ENCODE assay signal across 22 cellular contexts in genomic region chr6:53517021-53517420, GRCh38. TPM values are rescaled to one million over a fixed set of nuclear protein-coding genes. Genes with fewer than 3 reads are reported as not detected.
A peak's percentile ranks its signal among the peaks of the same experiment; 100 is the strongest.
DNase-seq lines count a peak whose midpoint lies in the region; ATAC-seq and TF ChIP-seq lines count a peak whose summit lies in the region.
"Had no signal": no experiment of that assay in that cellular context is flagged by ENCODE, and none has a peak within 500 bp of the region (broad histone marks: within the 10 kb centered on the region; RNA-seq: fewer than 3 reads in every experiment).

No MANE protein-coding gene starts in this region.

- CTCF ChIA-PET in MCF 10A (lab: Yijun Ruan, JAX), result interaction anchor here (0.6 to 1.7 kb wide), 6 partner anchors 9 to 197 kb away, joined by 3 to 6 read pairs (median 4); no protein-coding TSS in a partner anchor

- no peak overlapping the region for H3K4me3 ChIP-seq in breast epithelium
- no peak overlapping the region for H3K4me3 ChIP-seq in fibroblast of mammary gland (ENCODE audit: control insufficient read depth, low read depth, low read length)
- no peak overlapping the region for H3K4me3 ChIP-seq in testis
- H3K4me3 ChIP-seq: upper lobe of left lung had no signal

- BruUV-seq in MCF 10A (replicated peaks; lab: Mats Ljungman, UMichigan), result no TSS peak

- TF ChIP-seq CTCF in MCF 10A (IDR thresholded peaks at IDR 0.05; ENCODE audit: unreplicated experiment) (no peak), breast epithelium (IDR thresholded peaks at IDR 0.05) (no peak), fibroblast of mammary gland (conservative IDR thresholded peaks at IDR 0.05; ENCODE audit: control insufficient read depth, insufficient read depth, low read depth, low read length) (no peak), testis (IDR thresholded peaks at IDR 0.05) (no peak), GM13976 (IDR thresholded peaks at IDR 0.05; ENCODE audit: borderline replicate concordance, control extremely low read depth, extremely low read depth, insufficient read depth, missing control alignments) (no peak)

- intact Hi-C loops in MCF 10A (cut with micrococcal nuclease), result no loop called here
- intact Hi-C loops in breast epithelium (cut with DNase I; ENCODE audit: low total_unique reads), result loop anchor here (10.0 kb wide), 1 partner anchor 138 kb away; no protein-coding TSS in a partner anchor
- intact Hi-C loops in testis (cut with DNase I; ENCODE audit: low total_unique reads), result no loop called here

- DNase-seq in MCF 10A (ENCODE audit: unreplicated experiment), result peak; percentile 63
- no peak for DNase-seq in breast epithelium (ENCODE audit: low spot score in 2 of 2)
- no peak for DNase-seq in T-helper 17 cell
- DNase-seq in fibroblast of mammary gland (ENCODE audit: low read depth), result peak; percentile 39
- DNase-seq in testis, result no peak
- DNase-seq in hepatic stellate cell (ENCODE audit: low spot score), result no peak
- DNase-seq in GM13976 (ENCODE audit: low spot score), result no peak
- DNase-seq: activated CD4-positive, alpha-beta memory T cell treated with anti-CD3 and anti-CD28 coated beads for 36 hours; activated naive CD4-positive, alpha-beta T cell treated with Interleukin-2 at 50 U/mL for 16 hours; activated T-cell treated with anti-CD3 and anti-CD28 coated beads, Interleukin-2, amount 50 U/mL, for 1 hour; aorta; KBM-7; left cardiac atrium; NCI-H2081; NCI-H510A treated with DMSO at 0.1 percent for 48 hours; nephron progenitor cell; Right ventricle myocardium superior; stimulated activated CD4-positive, alpha-beta T cell treated with anti-CD3 and anti-CD28 coated beads, Interleukin-2, amount 100 ng/mL, for 24 hours; upper lobe of left lung had no signal

- H3K4me3 Mint-ChIP-seq in MCF 10A (ENCODE audit: unreplicated experiment), result no peak overlapping the region
- H3K4me3 Mint-ChIP-seq in T-helper 17 cell, result no peak overlapping the region
- H3K4me3 Mint-ChIP-seq: activated CD4-positive, alpha-beta memory T cell treated with anti-CD3 and anti-CD28 coated beads for 36 hours; nephron progenitor cell; stimulated activated naive CD8-positive, alpha-beta T cell treated with anti-CD3 and anti-CD28 coated beads, Interleukin-15, Interleukin-2, amounts not matched to agents 100 ng/mL and 50 ng/mL, for 24 hours had no signal

- H3K27ac ChIP-seq in breast epithelium, result no peak overlapping the region
- H3K27ac ChIP-seq in testis, result no peak overlapping the region
- H3K27ac ChIP-seq: C4-2B, upper lobe of left lung had no signal

- H3K36me3 Mint-ChIP-seq in MCF 10A (ENCODE audit: insufficient read depth, unreplicated experiment) (peaks cover 73% of the 10 kb centered on the region), T-helper 17 cell (ENCODE audit: low read depth) (peaks cover 17% of the 10 kb centered on the region)

- H3K27me3 ChIP-seq in breast epithelium (no peaks in the 10 kb centered on the region), testis (no peaks in the 10 kb centered on the region)
- H3K27me3 ChIP-seq: upper lobe of left lung had no signal

- in situ Hi-C loops in GM13976 (cut with MboI; ENCODE audit: low sequenced_read_pairs, unreplicated experiment), result no loop called here

- H3K4me1 Mint-ChIP-seq in MCF 10A (ENCODE audit: insufficient read depth, unreplicated experiment) (peaks cover 25% of the 10 kb centered on the region), T-helper 17 cell (peaks cover 9% of the 10 kb centered on the region)
- H3K4me1 Mint-ChIP-seq: nephron progenitor cell had no signal

- WGBS in testis, 2 donors, result 65 to 79% methylated on average over 2 of the region's 2 CpGs

- H3K9me3 ChIP-seq in breast epithelium (no peaks in the 10 kb centered on the region), T-helper 17 cell (ENCODE audit: control insufficient read depth, low read length, poor library complexity, severe bottlenecking) (no peaks in the 10 kb centered on the region), testis (no peaks in the 10 kb centered on the region)
- H3K9me3 ChIP-seq: upper lobe of left lung had no signal

- POLR2A ChIA-PET in MCF 10A (lab: Yijun Ruan, JAX), result interaction anchor here (1.2 to 1.8 kb wide), 4 partner anchors 9 to 20 kb away, joined by 3 to 9 read pairs (median 8); no protein-coding TSS in a partner anchor

- H3K36me3 ChIP-seq in breast epithelium, result no peaks in the 10 kb centered on the region
- no peaks in the 10 kb centered on the region for H3K36me3 ChIP-seq in testis (ENCODE audit: low read depth, missing control alignments)

- TF ChIP-seq POLR2A in breast epithelium (IDR thresholded peaks at IDR 0.05) (no peak), testis (IDR thresholded peaks at IDR 0.05) (no peak)

- ATAC-seq in T-helper 17 cell, result no peak
- no peak for ATAC-seq in HG03175 (IDR thresholded peaks at IDR 0.05; ENCODE audit: unreplicated experiment)
- ATAC-seq: left cardiac atrium had no signal

- H3K27me3 Mint-ChIP-seq in MCF 10A (ENCODE audit: insufficient read depth, unreplicated experiment) (no peaks in the 10 kb centered on the region), T-helper 17 cell (no peaks in the 10 kb centered on the region)
- H3K27me3 Mint-ChIP-seq: activated CD4-positive, alpha-beta memory T cell treated with anti-CD3 and anti-CD28 coated beads for 36 hours; stimulated activated naive CD8-positive, alpha-beta T cell treated with anti-CD3 and anti-CD28 coated beads, Interleukin-15, Interleukin-2, amounts not matched to agents 100 ng/mL and 50 ng/mL, for 24 hours had no signal

- H3K9me3 Mint-ChIP-seq in MCF 10A (ENCODE audit: unreplicated experiment), result no peaks in the 10 kb centered on the region
- H3K9me3 Mint-ChIP-seq: activated CD4-positive, alpha-beta memory T cell treated with anti-CD3 and anti-CD28 coated beads for 36 hours; nephron progenitor cell; stimulated activated naive CD8-positive, alpha-beta T cell treated with anti-CD3 and anti-CD28 coated beads, Interleukin-15, Interleukin-2, amounts not matched to agents 100 ng/mL and 50 ng/mL, for 24 hours had no signal

- H3K27ac Mint-ChIP-seq in MCF 10A (ENCODE audit: low read depth, unreplicated experiment) (no peak overlapping the region), T-helper 17 cell (peak overlapping the region; percentile 56)
- H3K27ac Mint-ChIP-seq: activated CD4-positive, alpha-beta memory T cell treated with anti-CD3 and anti-CD28 coated beads for 36 hours; nephron progenitor cell had no signal

- no peaks in the 10 kb centered on the region for H3K4me1 ChIP-seq in breast epithelium
- H3K4me1 ChIP-seq in testis, result no peaks in the 10 kb centered on the region
- H3K4me1 ChIP-seq: upper lobe of left lung had no signal

RNA-seq across cellular contexts. Expression of gene GCLC, which starts 27.9 kb away (rescaled TPM):
- 74.8 and 108 TPM in 2 replicates for total RNA-seq in MCF 10A (2022)
- 10 to 100 TPM; 33.8 to 50.6 (median 39.0) TPM for total RNA-seq in breast epithelium
- total RNA-seq in T-helper 17 cell, result 10 to 100 TPM; 20.7 to 22.2 TPM
- 10 to 100 TPM; 37.6 to 44.4 TPM for total RNA-seq in testis
- polyA plus RNA-seq in testis (ENCODE audit: insufficient read depth, low read depth, low replicate concordance), result 20.1 TPM

Comparison
In these comparisons a context has a peak if more than half of its experiments do, and no peak if none do; other contexts are left out.
1. DNase-seq: peak in MCF 10A (single experiment) and fibroblast of mammary gland (single experiment); none in breast epithelium (0 of 2), T-helper 17 cell (0 of 3), testis (single experiment), hepatic stellate cell (single experiment) and GM13976 (single experiment).